18 cellular contexts compared by ENCODE assay signal in the genomic region with DNA sequence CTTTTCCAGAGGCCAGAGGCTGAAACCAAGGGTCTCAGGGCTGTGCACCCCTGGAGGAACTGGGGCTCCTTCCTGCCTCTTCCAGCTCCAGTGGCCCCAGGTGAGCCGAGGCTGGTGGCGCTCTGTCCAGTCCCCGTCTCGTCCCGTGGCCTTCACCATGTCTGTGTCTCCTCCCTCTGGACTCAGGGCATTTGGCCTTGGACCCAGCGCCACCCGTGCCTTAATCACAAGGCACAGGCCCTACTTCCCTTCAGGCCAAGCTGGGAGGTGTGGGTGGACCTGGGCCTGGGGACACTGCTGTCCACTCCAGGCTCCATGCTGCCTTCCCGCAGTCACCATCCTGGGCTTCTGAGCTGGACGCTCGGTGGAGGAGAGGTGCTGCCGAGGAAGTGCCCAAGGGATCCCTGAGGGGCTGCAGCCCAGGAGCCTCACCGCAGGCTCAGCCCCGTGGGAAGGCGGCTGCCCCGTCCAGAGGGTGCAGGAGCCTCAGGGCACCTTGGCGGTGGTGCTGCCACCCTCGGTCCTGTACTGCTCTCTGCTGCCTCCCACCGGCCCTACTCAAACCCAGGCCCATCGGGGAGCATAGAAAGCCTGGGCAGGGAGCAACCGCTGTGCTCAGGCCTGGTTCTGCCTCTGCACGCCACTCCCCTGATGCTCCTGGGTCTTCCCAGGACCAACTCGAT. TPM values are rescaled to one million over a fixed set of nuclear protein-coding genes. Genes with fewer than 3 reads are reported as not detected.
"Had no signal": no experiment of that assay in that cellular context is flagged by ENCODE, and none has a peak within 500 bp of the region (broad histone marks: within the 10 kb centered on the region; RNA-seq: fewer than 3 reads in every experiment).

No MANE protein-coding gene starts in this region.

- H3K4me1 ChIP-seq: ascending aorta, testis, upper lobe of right lung had no signal

- H3K9me3 Mint-ChIP-seq: activated naive CD4-positive, alpha-beta T cell treated with anti-CD3 and anti-CD28 coated beads for 36 hours; activated naive CD8-positive, alpha-beta T cell treated with anti-CD3 and anti-CD28 coated beads, Interleukin-2, amount 50 U/mL, for 24 hours; activated T-helper 17 cell treated with anti-CD3 and anti-CD28 coated beads, Interleukin-2, amount 50 U/mL, for 72 hours; dendritic cell treated with granulocyte-macrophage colony-stimulating factor and Interleukin-4, amounts not matched to agents 40 ng/mL and 50 ng/mL, for 4 days; effector memory CD8-positive, alpha-beta T cell; naive thymus-derived CD8-positive, alpha-beta T cell had no signal

- H3K27ac Mint-ChIP-seq: activated naive CD4-positive, alpha-beta T cell treated with anti-CD3 and anti-CD28 coated beads for 36 hours; activated naive CD8-positive, alpha-beta T cell treated with anti-CD3 and anti-CD28 coated beads, Interleukin-2, amount 50 U/mL, for 24 hours; activated T-helper 17 cell treated with anti-CD3 and anti-CD28 coated beads, Interleukin-2, amount 50 U/mL, for 72 hours; dendritic cell treated with granulocyte-macrophage colony-stimulating factor and Interleukin-4, amounts not matched to agents 40 ng/mL and 50 ng/mL, for 4 days; effector memory CD8-positive, alpha-beta T cell; naive thymus-derived CD8-positive, alpha-beta T cell had no signal

- H3K4me1 Mint-ChIP-seq: activated naive CD8-positive, alpha-beta T cell treated with anti-CD3 and anti-CD28 coated beads, Interleukin-2, amount 50 U/mL, for 24 hours; activated T-helper 17 cell treated with anti-CD3 and anti-CD28 coated beads, Interleukin-2, amount 50 U/mL, for 72 hours had no signal

- H3K4me3 Mint-ChIP-seq: activated naive CD4-positive, alpha-beta T cell treated with anti-CD3 and anti-CD28 coated beads for 36 hours; activated naive CD8-positive, alpha-beta T cell treated with anti-CD3 and anti-CD28 coated beads, Interleukin-2, amount 50 U/mL, for 24 hours; activated T-helper 17 cell treated with anti-CD3 and anti-CD28 coated beads, Interleukin-2, amount 50 U/mL, for 72 hours; dendritic cell treated with granulocyte-macrophage colony-stimulating factor and Interleukin-4, amounts not matched to agents 40 ng/mL and 50 ng/mL, for 4 days; effector memory CD8-positive, alpha-beta T cell; naive thymus-derived CD8-positive, alpha-beta T cell had no signal

- ATAC-seq: activated naive CD8-positive, alpha-beta T cell treated with anti-CD3 and anti-CD28 coated beads, Interleukin-2, amount 50 U/mL, for 24 hours; activated T-helper 17 cell treated with anti-CD3 and anti-CD28 coated beads, Interleukin-2, amount 50 U/mL, for 72 hours; effector memory CD8-positive, alpha-beta T cell; naive thymus-derived CD8-positive, alpha-beta T cell; upper lobe of right lung had no signal

- H3K4me3 ChIP-seq: ascending aorta, stomach, testis, upper lobe of right lung had no signal

- DNase-seq: activated CD4-positive, alpha-beta T cell treated with anti-CD3 and anti-CD28 coated beads for 1 hour; activated CD4-positive, alpha-beta T cell treated with anti-CD3 and anti-CD28 coated beads, Interleukin-2, amount 50 U/mL, for 4 hours; activated naive CD4-positive, alpha-beta T cell treated with anti-CD3 and anti-CD28 coated beads for 36 hours; activated naive CD8-positive, alpha-beta T cell treated with anti-CD3 and anti-CD28 coated beads, Interleukin-2, amount 50 U/mL, for 24 hours; activated T-cell treated with anti-CD3 and anti-CD28 coated beads for 4 hours; effector memory CD8-positive, alpha-beta T cell; head of caudate nucleus; mesenchymal stem cell; naive thymus-derived CD8-positive, alpha-beta T cell; stimulated activated CD4-positive, alpha-beta T cell treated with anti-CD3 and anti-CD28 coated beads, Interleukin-1b, Interleukin-23, amount 100 ng/mL, for 48 hours; stomach; testis; upper lobe of right lung had no signal

- H3K9me3 ChIP-seq: ascending aorta, neutrophil, stomach, testis, upper lobe of right lung had no signal

- H3K27ac ChIP-seq: ascending aorta, epithelial cell of prostate, neutrophil, stomach, testis, upper lobe of right lung had no signal

- H3K27me3 Mint-ChIP-seq: activated naive CD8-positive, alpha-beta T cell treated with anti-CD3 and anti-CD28 coated beads, Interleukin-2, amount 50 U/mL, for 24 hours; activated T-helper 17 cell treated with anti-CD3 and anti-CD28 coated beads, Interleukin-2, amount 50 U/mL, for 72 hours; dendritic cell treated with granulocyte-macrophage colony-stimulating factor and Interleukin-4, amounts not matched to agents 40 ng/mL and 50 ng/mL, for 4 days; effector memory CD8-positive, alpha-beta T cell; naive thymus-derived CD8-positive, alpha-beta T cell had no signal

- H3K27me3 ChIP-seq: ascending aorta, neutrophil, stomach, testis, upper lobe of right lung had no signal

RNA-seq across cellular contexts. Expression of a gene that starts 17.7 kb away (rescaled TPM):
- total RNA-seq: ascending aorta had no signal
